1 cellular context compared by ENCODE assay signal in the genomic region with DNA sequence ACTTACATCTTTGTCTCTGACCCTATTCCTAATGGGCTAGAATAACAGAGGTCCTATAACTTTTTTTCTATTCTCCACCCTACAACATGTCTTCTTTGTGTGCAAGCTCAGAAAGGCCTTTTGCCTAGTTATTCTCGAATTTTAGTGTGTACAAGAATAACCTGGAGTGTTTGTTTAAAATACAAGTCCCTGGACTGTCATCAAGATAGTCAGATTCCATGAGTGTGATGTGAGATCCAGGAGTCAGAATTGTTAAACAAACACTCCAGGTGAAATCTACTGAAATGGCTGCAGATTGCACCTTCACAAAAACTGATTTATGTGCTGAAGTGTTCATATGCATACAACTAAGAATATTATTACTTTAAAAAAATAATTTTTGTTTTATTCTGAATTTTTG.
TF ChIP-seq lines count a peak whose summit lies in the region.

No MANE protein-coding gene starts in this region.

TF ChIP-seq in IMR-90, 13 proteins besides CTCF, POLR2A, EP300 and RAD21:
- TF ChIP-seq RCOR1 (IDR thresholded peaks at IDR 0.05; ENCODE audit: insufficient replicate concordance, low read length) (no peak), CHD1 (IDR thresholded peaks at IDR 0.05; ENCODE audit: low read depth, low read length) (no peak), MAFK (IDR thresholded peaks at IDR 0.05; ENCODE audit: low read depth, low read length) (no peak), BHLHE40 (IDR thresholded peaks at IDR 0.05; ENCODE audit: low read depth, low read length) (no peak), MXI1 (IDR thresholded peaks at IDR 0.05; ENCODE audit: borderline replicate concordance, low read depth, low read length) (no peak), FOS (IDR thresholded peaks at IDR 0.05; ENCODE audit: low read depth, low read length) (no peak), MAZ (IDR thresholded peaks at IDR 0.05; ENCODE audit: borderline replicate concordance, low read depth, low read length) (no peak), CEBPB (IDR thresholded peaks at IDR 0.05; ENCODE audit: low read depth, low read length) (no peak), NFE2L2 (IDR thresholded peaks at IDR 0.05; ENCODE audit: low read depth, low read length) (no peak), RFX5 (IDR thresholded peaks at IDR 0.05; ENCODE audit: low read depth, low read length) (no peak), SMC3 (IDR thresholded peaks at IDR 0.05; ENCODE audit: low read depth, low read length) (no peak)
- TF ChIP-seq, protein P1, sequence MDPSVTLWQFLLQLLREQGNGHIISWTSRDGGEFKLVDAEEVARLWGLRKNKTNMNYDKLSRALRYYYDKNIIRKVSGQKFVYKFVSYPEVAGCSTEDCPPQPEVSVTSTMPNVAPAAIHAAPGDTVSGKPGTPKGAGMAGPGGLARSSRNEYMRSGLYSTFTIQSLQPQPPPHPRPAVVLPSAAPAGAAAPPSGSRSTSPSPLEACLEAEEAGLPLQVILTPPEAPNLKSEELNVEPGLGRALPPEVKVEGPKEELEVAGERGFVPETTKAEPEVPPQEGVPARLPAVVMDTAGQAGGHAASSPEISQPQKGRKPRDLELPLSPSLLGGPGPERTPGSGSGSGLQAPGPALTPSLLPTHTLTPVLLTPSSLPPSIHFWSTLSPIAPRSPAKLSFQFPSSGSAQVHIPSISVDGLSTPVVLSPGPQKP (IDR thresholded peaks at IDR 0.05; ENCODE audit: borderline replicate concordance, low read depth, low read length), result no peak
- TF ChIP-seq, protein P2, sequence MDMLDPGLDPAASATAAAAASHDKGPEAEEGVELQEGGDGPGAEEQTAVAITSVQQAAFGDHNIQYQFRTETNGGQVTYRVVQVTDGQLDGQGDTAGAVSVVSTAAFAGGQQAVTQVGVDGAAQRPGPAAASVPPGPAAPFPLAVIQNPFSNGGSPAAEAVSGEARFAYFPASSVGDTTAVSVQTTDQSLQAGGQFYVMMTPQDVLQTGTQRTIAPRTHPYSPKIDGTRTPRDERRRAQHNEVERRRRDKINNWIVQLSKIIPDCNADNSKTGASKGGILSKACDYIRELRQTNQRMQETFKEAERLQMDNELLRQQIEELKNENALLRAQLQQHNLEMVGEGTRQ (IDR thresholded peaks at IDR 0.05; ENCODE audit: low read depth, low read length), result no peak
